ENCODE assay signal across 8 cellular contexts in the genomic region with DNA sequence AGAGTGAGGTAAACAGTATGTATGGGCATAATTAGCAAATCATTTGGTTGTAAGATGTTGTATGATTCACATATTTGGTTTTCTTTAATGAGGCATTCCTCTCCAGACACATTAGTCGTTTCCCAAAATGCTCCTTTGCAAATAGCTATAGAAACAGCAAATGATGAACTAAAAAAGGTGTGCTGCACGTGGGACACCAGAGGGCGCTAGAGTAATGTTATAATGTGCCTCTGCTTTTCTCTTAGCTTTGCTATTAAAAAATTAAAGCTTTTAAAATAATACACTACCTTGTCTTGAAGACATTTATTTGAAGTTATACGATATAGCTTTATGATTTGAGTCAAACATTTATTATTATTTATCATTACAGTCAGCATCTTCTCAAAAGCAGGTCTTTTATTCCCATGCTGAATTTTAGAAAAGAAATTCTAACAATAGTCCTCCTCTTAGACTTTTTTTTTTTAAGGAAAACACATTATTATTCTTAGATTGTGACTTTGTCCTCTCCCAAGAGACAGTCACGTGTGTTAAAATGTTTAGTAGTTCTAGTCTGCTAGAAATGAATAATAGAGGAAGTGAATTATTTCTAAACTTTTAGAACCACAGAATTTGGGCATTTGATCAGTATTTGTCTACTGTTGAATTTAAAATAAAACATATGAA.
DNase-seq lines count a peak whose midpoint lies in the region; ATAC-seq and TF ChIP-seq lines count a peak whose summit lies in the region.

No MANE protein-coding gene starts in this region.

- ATAC-seq in HG02759 (IDR thresholded peaks at IDR 0.05; ENCODE audit: unreplicated experiment) (peak; percentile 60), aorta (ENCODE audit: low FRiP score) (peak; percentile 58), HG02852 (IDR thresholded peaks at IDR 0.05; ENCODE audit: unreplicated experiment) (no peak)

- H3K9me3 ChIP-seq in neural progenitor cell (ENCODE audit: low read depth), result no peaks in the 10 kb centered on the region
- no peaks in the 10 kb centered on the region for H3K9me3 ChIP-seq in aorta (ENCODE audit: control insufficient read depth, low read length)

- H3K27me3 ChIP-seq in neural progenitor cell (no peaks in the 10 kb centered on the region), aorta (ENCODE audit: control insufficient read depth in 1 of 2, insufficient read depth in 2 of 2, low read length in 1 of 2) (no peaks in the 10 kb centered on the region)

- H4K20me1 ChIP-seq in neural progenitor cell (ENCODE audit: low read depth), result no peaks in the 10 kb centered on the region

- no peak overlapping the region for H3K27ac Mint-ChIP-seq in neural progenitor cell

- H3K27ac ChIP-seq in neural progenitor cell (no peak overlapping the region), aorta (ENCODE audit: low read depth in 1 of 2, low read length in 2 of 2) (no peak overlapping the region)

- intact Hi-C loops in aorta (cut with DNase I), result loop anchor here (2.0 to 5.0 kb wide), 3 partner anchors 107 to 402 kb away; no protein-coding TSS in a partner anchor

- no peak overlapping the region for H2AFZ ChIP-seq in neural progenitor cell (replicated peaks)

- H3K9ac ChIP-seq in neural progenitor cell, result no peak overlapping the region

- H3K9me3 Mint-ChIP-seq in neural progenitor cell, result no peaks in the 10 kb centered on the region

- TF ChIP-seq CTCF in fibroblast of mammary gland (conservative IDR thresholded peaks at IDR 0.05; ENCODE audit: control insufficient read depth, insufficient read depth, low read depth, low read length) (peak; percentile 89), neural progenitor cell (IDR thresholded peaks at IDR 0.05) (peak; percentile 100)

- DNase-seq in D341Med (ENCODE audit: low spot score), result peak; percentile 43
- DNase-seq in NCI-H748 treated with DMSO at 0.1 percent for 48 hours (lab: John Stamatoyannopoulos, UW), result peak; percentile 99
- DNase-seq in activated CD8-positive, alpha-beta memory T cell treated with anti-CD3 and anti-CD28 coated beads for 1 hour (ENCODE audit: extremely low read depth in 1 of 2, low read depth in 1 of 2), result peak; percentile 3 to 29
- peak; percentile 77 for DNase-seq in fibroblast of mammary gland (ENCODE audit: low read depth)
- DNase-seq in neural progenitor cell (ENCODE audit: low spot score), result peak; percentile 75
- DNase-seq in aorta, result no peak

- H3K36me3 ChIP-seq in neural progenitor cell (no peaks in the 10 kb centered on the region), aorta (ENCODE audit: control insufficient read depth in 1 of 2, insufficient read depth in 2 of 2, low read length in 1 of 2) (no peaks in the 10 kb centered on the region)

- no peaks in the 10 kb centered on the region for H3K36me3 Mint-ChIP-seq in neural progenitor cell

- WGBS in aorta, 2 donors, result 0% methylated on average over 5 of the region's 5 CpGs

- H3K4me3 Mint-ChIP-seq in neural progenitor cell, result no peak overlapping the region

- H3K4me3 ChIP-seq in fibroblast of mammary gland (ENCODE audit: control insufficient read depth, low read depth, low read length) (no peak overlapping the region), neural progenitor cell (no peak overlapping the region), aorta (ENCODE audit: low read length in 2 of 2) (no peak overlapping the region)

- H3K4me1 Mint-ChIP-seq in neural progenitor cell, result peaks cover 10% of the 10 kb centered on the region

- no peaks in the 10 kb centered on the region for H3F3A ChIP-seq in neural progenitor cell (ENCODE audit: low read depth)

- H3K79me2 ChIP-seq in neural progenitor cell (ENCODE audit: low read depth), result no peaks in the 10 kb centered on the region

- peaks cover 4% of the 10 kb centered on the region for H3K27me3 Mint-ChIP-seq in neural progenitor cell (ENCODE audit: insufficient read depth, low read depth)

- no peak overlapping the region for H3K4me2 ChIP-seq in neural progenitor cell

- peaks cover 14% of the 10 kb centered on the region for H3K4me1 ChIP-seq in neural progenitor cell
- H3K4me1 ChIP-seq in aorta (ENCODE audit: control insufficient read depth in 1 of 2, insufficient read depth in 2 of 2, low read length in 2 of 2), result no peaks in the 10 kb centered on the region

Comparison
In these comparisons a context has a peak if more than half of its experiments do, and no peak if none do; other contexts are left out.
1. DNase-seq: peak in D341Med (single experiment), NCI-H748 treated with DMSO at 0.1 percent for 48 hours (single experiment), activated CD8-positive, alpha-beta memory T cell treated with anti-CD3 and anti-CD28 coated beads for 1 hour (2 of 2), fibroblast of mammary gland (single experiment) and neural progenitor cell (single experiment); none in aorta (0 of 2).